Comparison of ENCODE assay signal across 1 cellular context in genomic region chr2:47225061-47225783, GRCh38.
TF ChIP-seq lines count a peak whose summit lies in the region.

No MANE protein-coding gene starts in this region.

TF ChIP-seq in HepG2, 621 proteins besides CTCF, POLR2A, EP300 and RAD21 (continued from another document and continues in another):
- TF ChIP-seq ZBTB40 (IDR thresholded peaks at IDR 0.05) (no peak), ZBTB40 (CRISPR knock-in tag; IDR thresholded peaks at IDR 0.05) (peak; percentile 76), DPF2 (CRISPR knock-in tag; IDR thresholded peaks at IDR 0.05; ENCODE audit: borderline replicate concordance, low read depth) (peak; percentile 60; the same call in 1 of the 2 replicates), MXD1 (CRISPR knock-in tag; IDR thresholded peaks at IDR 0.05) (no peak), TAF1 (CRISPR knock-in tag; IDR thresholded peaks at IDR 0.05) (no peak), CENPT (CRISPR knock-in tag; IDR thresholded peaks at IDR 0.05; ENCODE audit: low read depth) (no peak), SNAPC5 (CRISPR knock-in tag; IDR thresholded peaks at IDR 0.05; ENCODE audit: borderline replicate concordance) (no peak), ZFP36L2 (CRISPR knock-in tag; IDR thresholded peaks at IDR 0.05) (no peak), ZNF17 (CRISPR knock-in tag; IDR thresholded peaks at IDR 0.05) (no peak), ZBTB49 (CRISPR knock-in tag; IDR thresholded peaks at IDR 0.05; ENCODE audit: borderline replicate concordance) (no peak), MYC (CRISPR knock-in tag; IDR thresholded peaks at IDR 0.05; ENCODE audit: borderline replicate concordance) (peak; percentile 53; the same call in 1 of the 2 replicates), MIXL1 (CRISPR knock-in tag; IDR thresholded peaks at IDR 0.05) (peak; percentile 72; the same call in 1 of the 2 replicates), TRIM22 (IDR thresholded peaks at IDR 0.05) (no peak), ATF1 (CRISPR knock-in tag; IDR thresholded peaks at IDR 0.05) (peak; percentile 64; the same call in 1 of the 2 replicates), ZBTB3 (CRISPR knock-in tag; IDR thresholded peaks at IDR 0.05; ENCODE audit: borderline replicate concordance, low read depth) (no peak), NFIB (CRISPR knock-in tag; IDR thresholded peaks at IDR 0.05; ENCODE audit: borderline replicate concordance) (peak; percentile 90; the same call in 1 of the 2 replicates), ZNF251 (CRISPR knock-in tag; IDR thresholded peaks at IDR 0.05) (no peak), ZMAT5 (CRISPR knock-in tag; IDR thresholded peaks at IDR 0.05; ENCODE audit: borderline replicate concordance, low read depth) (no peak), ZNF484 (CRISPR knock-in tag; IDR thresholded peaks at IDR 0.05; ENCODE audit: borderline replicate concordance, low read depth) (no peak), SP5 (CRISPR knock-in tag; IDR thresholded peaks at IDR 0.05; ENCODE audit: borderline replicate concordance, low read depth) (0 out of 2 replicates have a peak, but pooled peaks have one; percentile 37), KLF16 (CRISPR knock-in tag; IDR thresholded peaks at IDR 0.05) (peak in 1 of 2 experiments; percentile 77; a peak in 1 of 4 replicates), DRAP1 (CRISPR knock-in tag; IDR thresholded peaks at IDR 0.05) (no peak), DZIP1 (CRISPR knock-in tag; IDR thresholded peaks at IDR 0.05) (no peak), POLR2G (IDR thresholded peaks at IDR 0.05; ENCODE audit: low read depth, low read length) (no peak), ZNF569 (CRISPR knock-in tag; IDR thresholded peaks at IDR 0.05; ENCODE audit: borderline replicate concordance) (no peak), HMGA1 (CRISPR knock-in tag; conservative IDR thresholded peaks at IDR 0.05) (no peak), DMAP1 (CRISPR knock-in tag; IDR thresholded peaks at IDR 0.05) (no peak), HCFC1 (IDR thresholded peaks at IDR 0.05; ENCODE audit: low read depth, low read length) (no peak), SP4 (CRISPR knock-in tag; IDR thresholded peaks at IDR 0.05) (no peak), ZFP37 (CRISPR knock-in tag; IDR thresholded peaks at IDR 0.05; ENCODE audit: borderline replicate concordance) (no peak)
